13 cellular contexts compared by ENCODE assay signal in the genomic region with DNA sequence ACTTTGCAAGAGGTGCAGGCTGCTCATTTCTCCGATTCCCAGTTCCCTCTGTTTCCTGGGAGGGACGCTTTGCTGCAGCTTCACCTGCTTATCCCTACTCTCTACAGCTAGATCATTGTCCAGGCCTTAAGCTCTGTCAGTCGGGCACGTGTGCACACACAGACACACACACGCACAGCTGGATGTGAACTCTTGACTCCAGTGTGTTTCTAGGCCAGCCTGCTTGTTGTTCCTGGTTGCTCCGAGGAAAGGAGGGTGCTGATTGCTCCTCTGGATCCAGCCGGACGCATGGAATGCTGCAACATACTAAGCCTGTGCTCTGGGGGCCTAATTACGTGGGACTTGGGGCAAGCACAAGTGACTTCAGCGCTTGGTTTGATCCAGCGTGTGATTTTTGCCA. TPM values are rescaled to one million over a fixed set of nuclear protein-coding genes. Genes with fewer than 3 reads are reported as not detected.
DNase-seq lines count a peak whose midpoint lies in the region; ATAC-seq and TF ChIP-seq lines count a peak whose summit lies in the region.
"Had no signal": no experiment of that assay in that cellular context is flagged by ENCODE, and none has a peak within 500 bp of the region (broad histone marks: within the 10 kb centered on the region; RNA-seq: fewer than 3 reads in every experiment).

No MANE protein-coding gene starts in this region.

- DNase-seq in left lobe of liver (ENCODE audit: low spot score) (no peak), sciatic nerve (ENCODE audit: low spot score) (peak; percentile 62), SK-N-SH (no peak), NCI-H510A treated with DMSO at 0.1 percent for 48 hours (lab: John Stamatoyannopoulos, UW) (no peak)
- DNase-seq: activated naive CD4-positive, alpha-beta T cell treated with anti-CD3 and anti-CD28 coated beads, Interleukin-2, amount 50 U/mL, for 16 hours; foreskin melanocyte; islet precursor cell had no signal

- H3K27me3 ChIP-seq in esophagus (ENCODE audit: control insufficient read depth in 1 of 2, insufficient read depth in 2 of 2, low read length in 2 of 2) (no peaks in the 10 kb centered on the region), SK-N-SH (ENCODE audit: insufficient read depth) (no peaks in the 10 kb centered on the region)

- H3K79me2 ChIP-seq in SK-N-SH (ENCODE audit: insufficient read depth): peaks cover 55% of the 10 kb centered on the region

- POLR2A ChIA-PET in HEK293 (lab: Yijun Ruan, JAX) (no interaction called here), SK-N-SH (lab: Yijun Ruan, JAX) (no interaction called here)

- no peak for TF ChIP-seq CTCF in HEK293 (tag by site-specific recombination; IDR thresholded peaks at IDR 0.05)
- no peak for TF ChIP-seq CTCF in SK-N-SH (IDR thresholded peaks at IDR 0.05)

- peaks cover 17% of the 10 kb centered on the region for H3K4me1 ChIP-seq in HEK293 (ENCODE audit: control insufficient read depth, insufficient read depth, low read length)
- H3K4me1 ChIP-seq in esophagus (ENCODE audit: control insufficient read depth in 2 of 2, insufficient read depth in 2 of 2, low read length in 1 of 2): peaks cover 4 to 8% of the 10 kb centered on the region in 2 donors
- peaks cover 7 to 13% of the 10 kb centered on the region in 2 experiments; a peak in 2 of 4 replicates for H3K4me1 ChIP-seq in SK-N-SH (ENCODE audit: control insufficient read depth in 1 of 2, insufficient read depth in 2 of 2, low read depth in 1 of 2, low read length in 1 of 2)

- H3K4me2 ChIP-seq in SK-N-SH: no peak overlapping the region

- H3K27ac ChIP-seq in HEK293 (ENCODE audit: extremely low read depth, low read depth, low read length) (no peak overlapping the region), esophagus (ENCODE audit: low read depth in 2 of 2, low read length in 1 of 2) (peak overlapping the region; percentile 44 to 74), SK-N-SH (ENCODE audit: low read depth in 2 of 2, low read length in 1 of 2) (no peak overlapping the region)
- H3K27ac ChIP-seq: neutrophil, SK-N-MC had no signal

- peaks cover 33% of the 10 kb centered on the region for H4K20me1 ChIP-seq in SK-N-SH (ENCODE audit: insufficient read depth)

- H3K4me3 ChIP-seq in HEK293 (ENCODE audit: low read depth, low read length) (no peak overlapping the region), esophagus (ENCODE audit: low read depth in 1 of 2, low read length in 2 of 2) (no peak overlapping the region), SK-N-SH (ENCODE audit: low read depth in 2 of 2, low read length in 1 of 2) (no peak overlapping the region)
- H3K4me3 ChIP-seq: SK-N-MC had no signal

- WGBS in esophagus, 2 donors: 40 to 48% methylated on average over 11 of the region's 11 CpGs
- 94% methylated on average over 11 of the region's 11 CpGs for WGBS in SK-N-SH (ENCODE audit: low lambda C conversion rate)

- intact Hi-C loops in sciatic nerve (cut with DNase I): no loop called here

- H3K36me3 ChIP-seq in HEK293 (ENCODE audit: control insufficient read depth in 2 of 2, insufficient read depth in 1 of 2, low read length in 2 of 2) (no peaks in the 10 kb centered on the region), esophagus (ENCODE audit: control insufficient read depth in 2 of 2, insufficient read depth in 2 of 2, low read length in 1 of 2) (no peaks in the 10 kb centered on the region), SK-N-SH (replicated peaks in 1 of 2; ENCODE audit: control insufficient read depth in 1 of 2, insufficient read depth in 2 of 2, low read length in 1 of 2) (no peaks in the 10 kb centered on the region)
- H3K36me3 ChIP-seq: neutrophil had no signal

- TF ChIP-seq RAD21 in SK-N-SH (IDR thresholded peaks at IDR 0.05; ENCODE audit: low read length): no peak

- no peaks in the 10 kb centered on the region for H3K9me2 ChIP-seq in SK-N-SH

- H3F3A ChIP-seq in SK-N-SH (replicated peaks; ENCODE audit: insufficient read depth): peaks cover 3% of the 10 kb centered on the region

- ATAC-seq in left lobe of liver (peak; percentile 84), sciatic nerve (peak; percentile 84), GM18511 (IDR thresholded peaks at IDR 0.05; ENCODE audit: unreplicated experiment) (no peak), HG03565 (IDR thresholded peaks at IDR 0.05; ENCODE audit: unreplicated experiment) (no peak)

- TF ChIP-seq EP300 in SK-N-SH (IDR thresholded peaks at IDR 0.05; ENCODE audit: borderline replicate concordance in 1 of 2, low read depth in 1 of 2, low read length in 1 of 2): no peak

- CTCF ChIA-PET in HEK293 (lab: Yijun Ruan, JAX): interaction anchor here (0.9 kb wide), 1 partner anchor 62 kb away, joined by 3 read pairs; no protein-coding TSS in a partner anchor
- CTCF ChIA-PET in SK-N-SH (lab: Yijun Ruan, JAX): no interaction called here

- no peak overlapping the region for H2AFZ ChIP-seq in SK-N-SH (ENCODE audit: low read depth)

- H3K9ac ChIP-seq in SK-N-SH: no peak overlapping the region

- H3K9me3 ChIP-seq in HEK293 (ENCODE audit: control insufficient read depth, insufficient read depth, low read depth, low read length) (no peaks in the 10 kb centered on the region), esophagus (ENCODE audit: control insufficient read depth in 2 of 2, insufficient read depth in 1 of 2, low read depth in 1 of 2, low read length in 1 of 2) (no peaks in the 10 kb centered on the region), SK-N-SH (no peaks in the 10 kb centered on the region)
- H3K9me3 ChIP-seq: neutrophil had no signal

TF ChIP-seq in HEK293, 187 proteins besides CTCF, POLR2A, EP300 and RAD21:
- TF ChIP-seq ZSCAN4 (tag by site-specific recombination; IDR thresholded peaks at IDR 0.05) (0 out of 2 replicates have a peak, but pooled peaks have one; percentile 30), IKZF3 (tag by site-specific recombination; IDR thresholded peaks at IDR 0.05) (peak; percentile 14; the same call in 1 of the 2 replicates), GLI4 (tag by site-specific recombination; IDR thresholded peaks at IDR 0.05) (no peak)
- TF ChIP-seq, protein P1, sequence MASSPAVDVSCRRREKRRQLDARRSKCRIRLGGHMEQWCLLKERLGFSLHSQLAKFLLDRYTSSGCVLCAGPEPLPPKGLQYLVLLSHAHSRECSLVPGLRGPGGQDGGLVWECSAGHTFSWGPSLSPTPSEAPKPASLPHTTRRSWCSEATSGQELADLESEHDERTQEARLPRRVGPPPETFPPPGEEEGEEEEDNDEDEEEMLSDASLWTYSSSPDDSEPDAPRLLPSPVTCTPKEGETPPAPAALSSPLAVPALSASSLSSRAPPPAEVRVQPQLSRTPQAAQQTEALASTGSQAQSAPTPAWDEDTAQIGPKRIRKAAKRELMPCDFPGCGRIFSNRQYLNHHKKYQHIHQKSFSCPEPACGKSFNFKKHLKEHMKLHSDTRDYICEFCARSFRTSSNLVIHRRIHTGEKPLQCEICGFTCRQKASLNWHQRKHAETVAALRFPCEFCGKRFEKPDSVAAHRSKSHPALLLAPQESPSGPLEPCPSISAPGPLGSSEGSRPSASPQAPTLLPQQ (tag by site-specific recombination; IDR thresholded peaks at IDR 0.05): no peak
TF ChIP-seq in HEK293: peak in this region for 2.

TF ChIP-seq in SK-N-SH, 30 proteins besides CTCF, POLR2A, EP300 and RAD21:
- no peak for TF ChIP-seq TAF1 (IDR thresholded peaks at IDR 0.05; ENCODE audit: borderline replicate concordance, low read depth, low read length)
- TF ChIP-seq GABPA (IDR thresholded peaks at IDR 0.05; ENCODE audit: low read depth): no peak
- TF ChIP-seq, protein P2, sequence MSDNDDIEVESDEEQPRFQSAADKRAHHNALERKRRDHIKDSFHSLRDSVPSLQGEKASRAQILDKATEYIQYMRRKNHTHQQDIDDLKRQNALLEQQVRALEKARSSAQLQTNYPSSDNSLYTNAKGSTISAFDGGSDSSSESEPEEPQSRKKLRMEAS (IDR thresholded peaks at IDR 0.05; ENCODE audit: low read depth): no peak
- TF ChIP-seq REST (IDR thresholded peaks at IDR 0.05; ENCODE audit: low read depth, low read length): no peak
- TF ChIP-seq MXI1 (IDR thresholded peaks at IDR 0.05; ENCODE audit: low read depth, low read length): no peak
- no peak for TF ChIP-seq RXRA (IDR thresholded peaks at IDR 0.05; ENCODE audit: borderline replicate concordance, low read depth)
TF ChIP-seq in SK-N-SH: peak in this region for 0.

RNA-seq across cellular contexts. Expression of gene ZNRF3, which starts 19.7 kb away (rescaled TPM):
- polyA plus RNA-seq in esophagus: 1 to 10 TPM; 1.6 to 2.8 TPM
- 7.3 TPM for total RNA-seq in left lobe of liver
- 12.9 TPM for total RNA-seq in sciatic nerve
- 2.9 and 4.2 TPM in 2 replicates for polyA plus RNA-seq in SK-N-SH (2012; rRNA removed)
- 3.2 and 3.9 TPM in 2 replicates for polyA plus RNA-seq in SK-N-SH (2012; cell fraction: cytosol; rRNA removed)
- 4.7 and 4.8 TPM in 2 replicates for polyA plus RNA-seq in SK-N-SH (2012; cell fraction: nucleus; rRNA removed)

Comparison
In these comparisons a context has a peak if more than half of its experiments do, and no peak if none do; other contexts are left out.
1. H3K27ac ChIP-seq: peak in esophagus (2 of 2); none in HEK293 (single experiment) and SK-N-SH (0 of 2).
2. ATAC-seq: peak in left lobe of liver (single experiment) and sciatic nerve (single experiment); none in GM18511 (single experiment) and HG03565 (single experiment).